Comparison of ENCODE assay signal across 19 cellular contexts in the genomic region with DNA sequence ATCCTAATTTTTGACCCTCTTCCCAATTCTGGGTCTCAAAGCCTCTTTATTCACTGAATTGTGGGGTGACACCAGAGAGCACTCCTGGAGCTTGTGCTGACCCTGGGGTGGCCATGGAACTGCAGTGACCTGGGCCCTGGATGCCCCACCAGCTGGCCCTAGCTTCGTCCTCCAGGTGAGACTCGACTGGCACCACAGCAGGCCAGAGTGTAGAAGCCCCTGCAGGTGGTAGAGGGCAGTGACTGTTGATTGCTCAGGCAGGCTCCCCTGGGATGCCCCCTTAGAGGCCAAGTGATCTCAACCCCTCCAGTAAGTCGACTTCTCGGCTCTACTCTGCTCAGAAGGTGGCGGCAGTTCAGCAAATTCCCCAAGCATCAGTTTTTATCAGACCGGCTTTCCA. TPM values are rescaled to one million over a fixed set of nuclear protein-coding genes. Genes with fewer than 3 reads are reported as not detected.
A peak's percentile ranks its signal among the peaks of the same experiment; 100 is the strongest.
DNase-seq lines count a peak whose midpoint lies in the region; ATAC-seq, FAIRE-seq and TF ChIP-seq lines count a peak whose summit lies in the region.
"Had no signal": no experiment of that assay in that cellular context is flagged by ENCODE, and none has a peak within 500 bp of the region (broad histone marks: within the 10 kb centered on the region; RNA-seq: fewer than 3 reads in every experiment).

No MANE protein-coding gene starts in this region.

- no peak overlapping the region for H4K91ac ChIP-seq in H1 (replicated peaks; ENCODE audit: insufficient read length, low read length)

- no peaks in the 10 kb centered on the region for H3K4me1 Mint-ChIP-seq in GM23338

- H3K9me3 ChIP-seq in H1 (ENCODE audit: insufficient read depth in 2 of 2, low read depth in 1 of 2, low read length in 1 of 2) = no peaks in the 10 kb centered on the region
- H3K9me3 ChIP-seq: BE2C had no signal

- CTCF ChIA-PET in H1 (lab: Charles Lee; ENCODE audit: partially characterized antibody) = interaction anchor here (0.7 to 3.9 kb wide), 10 partner anchors 14 to 94 kb away, joined by 3 to 27 read pairs (median 6); no protein-coding TSS in a partner anchor

- peak overlapping the region; percentile 20; the same call in 1 of the 2 replicates for H4K8ac ChIP-seq in H1 (ENCODE audit: extremely low read depth, insufficient read depth, low read length)

- H3K36me3 ChIP-seq in GM23338 (ENCODE audit: insufficient read depth) (0 out of 2 replicates have a peak, but pooled peaks cover 3% of the 10 kb centered on the region), H1 (ENCODE audit: control insufficient read depth in 2 of 4, insufficient read depth in 4 of 4, low read length in 3 of 4) (no peaks in the 10 kb centered on the region)
- H3K36me3 ChIP-seq: BE2C had no signal

- H3K27me3 Mint-ChIP-seq in GM23338 (ENCODE audit: insufficient read depth, low read depth, poor library complexity) = peaks cover 25% of the 10 kb centered on the region

- no peak overlapping the region for H3K18ac ChIP-seq in H1 (ENCODE audit: extremely low read depth, low read length)

- H2BK15ac ChIP-seq in H1 (ENCODE audit: low read length) = no peak overlapping the region

- no peak overlapping the region for H3K9ac ChIP-seq in H1 (replicated peaks in 1 of 4; ENCODE audit: extremely low read depth in 1 of 4, low read depth in 3 of 4, low read length in 3 of 4)

- POLR2A ChIA-PET in H1 (lab: Charles Lee; ENCODE audit: partially characterized antibody) = no interaction called here

- no peaks in the 10 kb centered on the region for H3K9me3 Mint-ChIP-seq in GM23338
- H3K9me3 Mint-ChIP-seq: CD8-positive, alpha-beta T cell; IgD-negative memory B cell had no signal

- no peak overlapping the region for H2BK20ac ChIP-seq in H1 (ENCODE audit: low read length)

- H2BK12ac ChIP-seq in H1 (ENCODE audit: low read depth, low read length) = no peak overlapping the region

- no peaks in the 10 kb centered on the region for H3K23me2 ChIP-seq in H1 (ENCODE audit: low read depth, low read length)

- H3K4me1 ChIP-seq in GM23338 (ENCODE audit: insufficient read depth) (peaks cover 2% of the 10 kb centered on the region; the same call in 1 of the 2 replicates), H1 (replicated peaks in 1 of 4; ENCODE audit: control insufficient read depth in 3 of 4, insufficient read depth in 4 of 4, low read length in 3 of 4) (no peaks in the 10 kb centered on the region)
- H3K4me1 ChIP-seq: BE2C had no signal

- H4K5ac ChIP-seq in H1 (ENCODE audit: insufficient read length, low read depth, low read length) = no peak overlapping the region

- no peaks in the 10 kb centered on the region for H3F3A ChIP-seq in GM23338 (replicated peaks; ENCODE audit: low read depth)

- DNase-seq in GM23338 (ENCODE audit: low spot score) (no peak), H1 (ENCODE audit: low read depth in 1 of 2, low spot score in 2 of 2) (no peak), sciatic nerve (ENCODE audit: low spot score) (no peak), NCI-H446 (lab: John Stamatoyannopoulos, UW) (no peak), NCI-H128 (lab: John Stamatoyannopoulos, UW; ENCODE audit: unreplicated experiment) (no peak)
- no peak for DNase-seq in activated naive CD4-positive, alpha-beta T cell treated with anti-CD3 and anti-CD28 coated beads, Interleukin-2, amount 50 U/mL, for 16 hours
- DNase-seq: BE2C; CD8-positive, alpha-beta T cell; COR-L47; DND-41; GDM1; GOT3; HCEC 1CT had no signal

- H2BK5ac ChIP-seq in H1 (ENCODE audit: low read depth, low read length) = no peak overlapping the region

- H3K23ac ChIP-seq in H1 (ENCODE audit: insufficient read length) = no peak overlapping the region

- FAIRE-seq in H1 (lab: Jason Lieb, UNC) = no peak
- FAIRE-seq: A204.1, GM12892 had no signal

- 0 out of 2 replicates have a peak overlapping the region, but pooled peaks have one; percentile 14 for H3K27ac ChIP-seq in GM23338 (ENCODE audit: low read depth)
- no peak overlapping the region for H3K27ac ChIP-seq in H1 (ENCODE audit: low read depth, low read length)
- H3K27ac ChIP-seq: C4-2B had no signal

- no peak for TF ChIP-seq POLR2A in H1 (IDR thresholded peaks at IDR 0.05; ENCODE audit: control extremely low read depth in 1 of 2, low read depth in 2 of 2, low read length in 2 of 2)

- no peaks in the 10 kb centered on the region for H3K36me3 Mint-ChIP-seq in GM23338 (ENCODE audit: low read depth)
- H3K36me3 Mint-ChIP-seq: CD8-positive, alpha-beta T cell had no signal

- no peak overlapping the region for H3K4ac ChIP-seq in H1 (replicated peaks; ENCODE audit: insufficient read length, low read depth, low read length)

- no peak overlapping the region for H3K27ac Mint-ChIP-seq in GM23338
- H3K27ac Mint-ChIP-seq: CD8-positive, alpha-beta T cell; IgD-negative memory B cell had no signal

- no peak overlapping the region for H2AFZ ChIP-seq in GM23338
- H2AFZ ChIP-seq in H1 (ENCODE audit: low read length) = no peak overlapping the region

- no peak for TF ChIP-seq RAD21 in H1 (IDR thresholded peaks at IDR 0.05 in 1 of 2, conservative IDR thresholded peaks at IDR 0.05 in 1 of 2; ENCODE audit: low read depth in 2 of 2, low read length in 2 of 2)

- intact Hi-C loops in sciatic nerve (cut with DNase I) = no loop called here

- peak; percentile 39; the same call in 2 of the 3 replicates for ATAC-seq in GM23338
- ATAC-seq in sciatic nerve = peak; percentile 63
- ATAC-seq in HG03342 (IDR thresholded peaks at IDR 0.05; ENCODE audit: unreplicated experiment) = no peak
- ATAC-seq: CD8-positive, alpha-beta T cell had no signal

- no peaks in the 10 kb centered on the region for H3K79me1 ChIP-seq in H1 (ENCODE audit: low read depth, low read length)

- H4K20me1 ChIP-seq in GM23338 (replicated peaks; ENCODE audit: insufficient read depth) (peaks cover 6% of the 10 kb centered on the region; the same call in 1 of the 2 replicates), H1 (replicated peaks in 1 of 2; ENCODE audit: control insufficient read depth in 1 of 2, insufficient read depth in 2 of 2, low read length in 2 of 2) (no peaks in the 10 kb centered on the region)

- H3K14ac ChIP-seq in H1 (ENCODE audit: insufficient read length) = no peak overlapping the region

- TF ChIP-seq CTCF in GM23338 (conservative IDR thresholded peaks at IDR 0.05; ENCODE audit: low read depth in 2 of 2) (0 out of 4 replicates have a peak, but pooled peaks of 1 of the 2 experiments have one; percentile 6), H1 (IDR thresholded peaks at IDR 0.05; ENCODE audit: control extremely low read depth in 1 of 3, insufficient read depth in 1 of 3, low read depth in 1 of 3, low read length in 3 of 3) (0 out of 4 replicates have a peak, but pooled peaks of 1 of the 3 experiments have one; percentile 8)

- no peaks in the 10 kb centered on the region for H3K9me2 ChIP-seq in GM23338 (ENCODE audit: insufficient read depth)

- no peak overlapping the region for H3K4me3 Mint-ChIP-seq in GM23338
- H3K4me3 Mint-ChIP-seq: CD8-positive, alpha-beta T cell; IgD-negative memory B cell had no signal

- H3K56ac ChIP-seq in H1 (replicated peaks; ENCODE audit: insufficient read length, low read depth, low read length) = no peak overlapping the region

- no peaks in the 10 kb centered on the region for H3K79me2 ChIP-seq in GM23338 (replicated peaks; ENCODE audit: insufficient read depth)
- H3K79me2 ChIP-seq in H1 (ENCODE audit: control insufficient read depth in 1 of 2, insufficient read depth in 2 of 2, low read length in 2 of 2) = no peaks in the 10 kb centered on the region

- no peak overlapping the region for H3K4me2 ChIP-seq in GM23338
- no peak overlapping the region for H3K4me2 ChIP-seq in H1 (ENCODE audit: insufficient read depth in 1 of 2, low read depth in 2 of 2, low read length in 2 of 2)

- WGBS in H1 (ENCODE audit: extremely low coverage in 1 of 2, insufficient coverage in 1 of 2, insufficient read length in 1 of 2, insufficient replicate concordance in 2 of 2, low coverage in 1 of 2, low lambda C conversion rate in 2 of 2, missing lambda C conversion rate in 1 of 2), 2 experiments = 90% methylated on average over 6 of the region's 6 CpGs; no CpG with 5 or more reads in 1 of the 2 experiments

- no peak for TF ChIP-seq EP300 in H1 (IDR thresholded peaks at IDR 0.05; ENCODE audit: borderline replicate concordance in 1 of 2, low read depth in 2 of 2, low read length in 2 of 2)

- no peak overlapping the region for H2BK120ac ChIP-seq in H1 (replicated peaks; ENCODE audit: low read depth, low read length)

- no peak overlapping the region for H3K4me3 ChIP-seq in GM23338
- no peak overlapping the region for H3K4me3 ChIP-seq in H1 (ENCODE audit: extremely low read depth in 1 of 4, insufficient read depth in 2 of 4, low read depth in 3 of 4, low read length in 4 of 4)

- H3K27me3 ChIP-seq in GM23338 (ENCODE audit: insufficient read depth) (peaks cover 7% of the 10 kb centered on the region), H1 (replicated peaks in 1 of 4; ENCODE audit: control insufficient read depth in 3 of 4, extremely low read depth in 1 of 4, insufficient read depth in 3 of 4, low read length in 3 of 4) (peaks cover 0 to 4% (median under 1%) of the 10 kb centered on the region in 4 experiments; a peak in 6 of 7 replicates)

- no peak overlapping the region for H2AK5ac ChIP-seq in H1 (ENCODE audit: low read depth, low read length)

TF ChIP-seq in GM23338, 12 proteins besides CTCF, POLR2A, EP300 and RAD21 (continues in another document):
- TF ChIP-seq STAT1 (IDR thresholded peaks at IDR 0.05; ENCODE audit: unreplicated experiment) = no peak
- no peak for TF ChIP-seq NANOG (IDR thresholded peaks at IDR 0.05; ENCODE audit: borderline replicate concordance)

TF ChIP-seq in H1, 55 proteins besides CTCF, POLR2A, EP300 and RAD21 (continues in another document):
- no peak for TF ChIP-seq TAF1 (IDR thresholded peaks at IDR 0.05; ENCODE audit: low read depth, low read length)
- no peak for TF ChIP-seq MAFK (IDR thresholded peaks at IDR 0.05; ENCODE audit: low read depth, low read length)
- TF ChIP-seq, protein P1, sequence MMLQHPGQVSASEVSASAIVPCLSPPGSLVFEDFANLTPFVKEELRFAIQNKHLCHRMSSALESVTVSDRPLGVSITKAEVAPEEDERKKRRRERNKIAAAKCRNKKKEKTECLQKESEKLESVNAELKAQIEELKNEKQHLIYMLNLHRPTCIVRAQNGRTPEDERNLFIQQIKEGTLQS (IDR thresholded peaks at IDR 0.05; ENCODE audit: insufficient read depth, low read depth, low read length) = no peak
- no peak for TF ChIP-seq EZH2 (IDR thresholded peaks at IDR 0.05; ENCODE audit: low read depth, low read length, severe bottlenecking)

RNA-seq across cellular contexts. Expression of a gene that starts 6.4 kb away (rescaled TPM):
- total RNA-seq in GM23338 (2014; rRNA removed; shearing (Covaris generic)) = 5.7 and 6.3 TPM in 2 replicates
- polyA plus RNA-seq in GM23338 (2016; fragmentation: Nextera tagmentation; extraction: Ambion mirVana) (3.8 and 5.7 TPM in 2 replicates), H1 (2011; rRNA removed) (2.5 and 3.0 TPM in 2 replicates)
- total RNA-seq in H1 (2021; fragmentation: NEBNext Ultra II Directional; extraction: Animal tissue kit (Norgen Biotek cat#: 25700)) = 1.6 and 2.1 TPM in 2 replicates
- polyA plus RNA-seq in H1 (2011; cell fraction: cytosol; rRNA removed) = 0.93 TPM
- polyA plus RNA-seq in H1 (2011; cell fraction: nucleus; rRNA removed) = 3.6 TPM
- 1.4 to 3.3 TPM (median 2.5 TPM) in 4 replicates for polyA plus RNA-seq in H1 (2012, experiment 1 of 2)
- 2.0 TPM for polyA plus RNA-seq in H1 (2012, experiment 2 of 2)
- polyA plus RNA-seq in H1 (2013, experiment 1 of 2) = 2.5 TPM
- 3.8 TPM for polyA plus RNA-seq in H1 (2013, experiment 2 of 2)
- 2.4 and 4.4 TPM in 2 replicates for polyA minus RNA-seq in H1 (2011; rRNA and poly(A)+ RNA removed)
- 1.4 TPM for polyA minus RNA-seq in H1 (2011; cell fraction: cytosol; rRNA and poly(A)+ RNA removed)
- 0.90 TPM for polyA minus RNA-seq in H1 (2011; cell fraction: nucleus; rRNA and poly(A)+ RNA removed)
- total RNA-seq in sciatic nerve = 52.2 TPM
- total RNA-seq: CD8-positive, alpha-beta T cell had no signal
- polyA plus RNA-seq: AG04450 had no signal
